In genomic region chr4:105145059-105145912, GRCh38 we compare ENCODE assay signal across 8 cellular contexts. TPM values are rescaled to one million over a fixed set of nuclear protein-coding genes. Genes with fewer than 3 reads are reported as not detected.
DNase-seq lines count a peak whose midpoint lies in the region; ATAC-seq lines count a peak whose summit lies in the region.

No MANE protein-coding gene starts in this region.

- H3K9me3 ChIP-seq in iPS-20b (ENCODE audit: insufficient read depth, low read depth, low read length), result no peaks in the 10 kb centered on the region

- POLR2A ChIA-PET in activated CD8-positive, alpha-beta T cell treated with anti-CD3 and anti-CD28 coated beads, Interleukin-2, amount 10 ng/mL, durations not matched to agents 7 days and 5 days (lab: Charles Lee), result interaction anchor here (1.5 to 1.7 kb wide), 2 partner anchors 328 kb away, joined by 5 to 7 read pairs; partner anchors contain the start of gene PPA2

- H3K9me3 Mint-ChIP-seq in activated CD8-positive, alpha-beta T cell treated with anti-CD3 and anti-CD28 coated beads, Interleukin-2, amount 10 ng/mL, durations not matched to agents 7 days and 5 days (ENCODE audit: insufficient read depth), result no peaks in the 10 kb centered on the region

- H3K27me3 ChIP-seq in iPS-20b (ENCODE audit: insufficient read depth, low read length), result peaks cover 98% of the 10 kb centered on the region

- no peak for DNase-seq in activated CD8-positive, alpha-beta T cell treated with anti-CD3 and anti-CD28 coated beads, Interleukin-2, amount 10 ng/mL, durations not matched to agents 7 days and 5 days
- DNase-seq in stimulated activated naive CD8-positive, alpha-beta T cell treated with anti-CD3 and anti-CD28 coated beads, Interleukin-15, Interleukin-2, amounts not matched to agents 100 U/mL and 50 U/mL, for 24 hours, result no peak
- no peak for DNase-seq in DMS153 treated with DMSO at 0.1 percent for 48 hours (lab: John Stamatoyannopoulos, UW; ENCODE audit: unreplicated experiment)
- no peak for DNase-seq in stimulated activated CD8-positive, alpha-beta memory T cell treated with anti-CD3 and anti-CD28 coated beads, Interleukin-4, amount 100 ng/mL, for 48 hours
- DNase-seq in cortex of kidney (lab: John Stamatoyannopoulos, UW), result no peak

- no peak overlapping the region for H3K27ac ChIP-seq in iPS-20b (ENCODE audit: low read length)

- H3K36me3 ChIP-seq in iPS-20b (ENCODE audit: insufficient read depth, low read depth, low read length), result no peaks in the 10 kb centered on the region

- CTCF ChIA-PET in activated CD8-positive, alpha-beta T cell treated with anti-CD3 and anti-CD28 coated beads, Interleukin-2, amount 10 ng/mL, durations not matched to agents 7 days and 5 days (lab: Charles Lee), result interaction anchor here (1.0 kb wide), 1 partner anchor 327 kb away, joined by 4 read pairs; no protein-coding TSS in a partner anchor

- peaks cover 8% of the 10 kb centered on the region for H3K36me3 Mint-ChIP-seq in activated CD8-positive, alpha-beta T cell treated with anti-CD3 and anti-CD28 coated beads, Interleukin-2, amount 10 ng/mL, durations not matched to agents 7 days and 5 days (ENCODE audit: low read depth)

- H3K4me3 Mint-ChIP-seq in activated CD8-positive, alpha-beta T cell treated with anti-CD3 and anti-CD28 coated beads, Interleukin-2, amount 10 ng/mL, durations not matched to agents 7 days and 5 days, result peak overlapping the region; percentile 90

- H3K9ac ChIP-seq in iPS-20b (ENCODE audit: low read depth, low read length), result no peak overlapping the region

- H3K27me3 Mint-ChIP-seq in activated CD8-positive, alpha-beta T cell treated with anti-CD3 and anti-CD28 coated beads, Interleukin-2, amount 10 ng/mL, durations not matched to agents 7 days and 5 days (ENCODE audit: low read depth), result no peaks in the 10 kb centered on the region

- H3K4me1 Mint-ChIP-seq in activated CD8-positive, alpha-beta T cell treated with anti-CD3 and anti-CD28 coated beads, Interleukin-2, amount 10 ng/mL, durations not matched to agents 7 days and 5 days (ENCODE audit: low read depth), result peaks cover 33% of the 10 kb centered on the region

- H3K4me1 ChIP-seq in iPS-20b (ENCODE audit: insufficient read depth, low read length), result peaks cover 6% of the 10 kb centered on the region; the same call in 1 of the 2 replicates

- H3K27ac Mint-ChIP-seq in activated CD8-positive, alpha-beta T cell treated with anti-CD3 and anti-CD28 coated beads, Interleukin-2, amount 10 ng/mL, durations not matched to agents 7 days and 5 days, result peak overlapping the region; percentile 88

- ATAC-seq in GM18498 (IDR thresholded peaks at IDR 0.05; ENCODE audit: unreplicated experiment) (peak; percentile 1), HG03432 (IDR thresholded peaks at IDR 0.05; ENCODE audit: unreplicated experiment) (peak; percentile 7)
- ATAC-seq in activated CD8-positive, alpha-beta T cell treated with anti-CD3 and anti-CD28 coated beads, Interleukin-2, amount 10 ng/mL, durations not matched to agents 7 days and 5 days, result no peak
- ATAC-seq in stimulated activated naive CD8-positive, alpha-beta T cell treated with anti-CD3 and anti-CD28 coated beads, Interleukin-15, Interleukin-2, amounts not matched to agents 100 U/mL and 50 U/mL, for 24 hours, result peak; percentile 2

- peak overlapping the region; percentile 98 for H3K4me3 ChIP-seq in iPS-20b (ENCODE audit: low read length)

RNA-seq across cellular contexts. Expression of gene TET2, which starts 1.4 kb away (rescaled TPM):
- total RNA-seq in activated CD8-positive, alpha-beta T cell treated with anti-CD3 and anti-CD28 coated beads, Interleukin-2, amount 10 ng/mL, durations not matched to agents 7 days and 5 days, result 10 to 100 TPM; 28.4 to 29.3 TPM
